ENCODE assay signal across 22 cellular contexts in the genomic region with DNA sequence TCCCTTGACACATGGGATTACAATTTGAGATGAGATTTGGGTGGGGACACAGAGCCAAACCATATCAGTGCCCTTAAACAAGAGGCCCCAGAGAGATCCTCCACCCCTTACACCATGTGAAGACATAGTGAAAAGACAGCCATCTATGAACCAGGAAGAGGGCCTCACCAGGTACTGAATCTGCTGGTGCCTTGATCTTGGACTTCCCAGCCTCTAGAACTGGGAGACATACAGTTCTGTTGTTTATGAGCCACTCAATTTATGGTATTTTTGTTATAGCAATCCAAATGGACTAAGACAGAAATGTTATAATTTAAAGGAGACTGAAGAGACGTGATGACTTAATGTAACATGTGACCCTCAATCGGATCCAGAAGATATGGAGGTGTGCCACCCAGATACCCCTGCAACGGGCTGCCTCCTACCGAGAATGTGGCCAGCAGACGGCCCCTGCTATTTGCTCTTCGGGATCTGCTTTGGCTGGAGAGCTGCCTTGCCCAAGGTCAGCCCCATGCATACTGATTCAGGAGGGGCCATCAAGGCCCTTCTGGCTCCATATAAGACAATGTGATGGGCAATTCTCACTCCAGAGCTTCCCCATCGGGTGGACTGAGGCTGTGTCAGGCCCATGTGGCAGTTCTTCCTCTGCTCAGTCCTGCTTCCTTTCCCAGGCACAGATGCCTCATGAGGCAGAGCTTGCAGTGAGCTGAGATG.
"Had no signal": no experiment of that assay in that cellular context is flagged by ENCODE, and none has a peak within 500 bp of the region (broad histone marks: within the 10 kb centered on the region; RNA-seq: fewer than 3 reads in every experiment).

No MANE protein-coding gene starts in this region.

- H3K4me1 ChIP-seq: left lung, psoas muscle, suprapubic skin had no signal

- H3K27me3 Mint-ChIP-seq: central memory CD8-positive, alpha-beta T cell; stimulated activated naive CD8-positive, alpha-beta T cell treated with anti-CD3 and anti-CD28 coated beads, Interleukin-15, amount 100 ng/mL, for 72 hours had no signal

- ATAC-seq: left lung; naive thymus-derived CD4-positive, alpha-beta T cell; psoas muscle; right cardiac atrium; stimulated activated naive CD8-positive, alpha-beta T cell treated with anti-CD3 and anti-CD28 coated beads, Interleukin-15, amount 100 ng/mL, for 72 hours had no signal

- H3K36me3 ChIP-seq: left lung, neural progenitor cell, suprapubic skin had no signal

- H3K9me3 ChIP-seq: left lung, psoas muscle, suprapubic skin had no signal

- H3K36me3 Mint-ChIP-seq: immature natural killer cell, neural progenitor cell had no signal

- H3K27ac Mint-ChIP-seq: immature natural killer cell; naive thymus-derived CD4-positive, alpha-beta T cell; nephron; neural progenitor cell; stimulated activated naive CD8-positive, alpha-beta T cell treated with anti-CD3 and anti-CD28 coated beads, Interleukin-15, amount 100 ng/mL, for 72 hours had no signal

- H3K9me3 Mint-ChIP-seq: central memory CD8-positive, alpha-beta T cell; immature natural killer cell; stimulated activated naive CD8-positive, alpha-beta T cell treated with anti-CD3 and anti-CD28 coated beads, Interleukin-15, amount 100 ng/mL, for 72 hours had no signal

- H3K27me3 ChIP-seq: left lung, neural progenitor cell, suprapubic skin had no signal

- H3K4me3 ChIP-seq: left lung, neural progenitor cell, psoas muscle, suprapubic skin had no signal

- H3K27ac ChIP-seq: left lung, neural progenitor cell, psoas muscle, suprapubic skin had no signal

- H3K4me3 Mint-ChIP-seq: central memory CD8-positive, alpha-beta T cell; immature natural killer cell; naive thymus-derived CD4-positive, alpha-beta T cell; nephron; neural progenitor cell; stimulated activated naive CD8-positive, alpha-beta T cell treated with anti-CD3 and anti-CD28 coated beads, Interleukin-15, amount 100 ng/mL, for 72 hours had no signal

- DNase-seq: cortex of kidney; effector CD4-positive, alpha-beta T cell; hypothalamus; immature natural killer cell; left lung; mesenchymal stem cell; midbrain; naive thymus-derived CD4-positive, alpha-beta T cell; psoas muscle; right cardiac atrium; small intestine; stimulated activated CD4-positive, alpha-beta T cell treated with anti-CD3 and anti-CD28 coated beads, Interleukin-12 subunit alpha, Interleukin-12 subunit beta, amount 100 ng/mL, for 4 hours; stimulated activated CD4-positive, alpha-beta T cell treated with anti-CD3 and anti-CD28 coated beads, Interleukin-1b, Interleukin-23, amount 100 ng/mL, for 48 hours; stimulated activated CD4-positive, alpha-beta T cell treated with anti-CD3 and anti-CD28 coated beads, Interleukin-4, amount 100 ng/mL, for 1 hour; stimulated activated CD8-positive, alpha-beta memory T cell treated with anti-CD3 and anti-CD28 coated beads, Interleukin-4, amount 100 ng/mL, for 48 hours; stimulated activated naive CD4-positive, alpha-beta T cell; stimulated activated naive CD8-positive, alpha-beta T cell treated with anti-CD3 and anti-CD28 coated beads, Interleukin-15, amount 100 ng/mL, for 72 hours; trophoblast cell had no signal

- H3K4me1 Mint-ChIP-seq: central memory CD8-positive, alpha-beta T cell; immature natural killer cell; nephron; stimulated activated naive CD8-positive, alpha-beta T cell treated with anti-CD3 and anti-CD28 coated beads, Interleukin-15, amount 100 ng/mL, for 72 hours had no signal
